In genomic region chr10:101843032-101843991, GRCh38 we compare ENCODE assay signal across 8 cellular contexts. TPM values are rescaled to one million over a fixed set of nuclear protein-coding genes. Genes with fewer than 3 reads are reported as not detected.
DNase-seq lines count a peak whose midpoint lies in the region; ATAC-seq and TF ChIP-seq lines count a peak whose summit lies in the region.

KCNIP2 (minus strand) TSS chr10:101843800; CDS start chr10:101843568, 232 bp downstream.

- peak within 1 kb of the TSS; percentile 72 for H3K4me3 Mint-ChIP-seq in activated naive CD4-positive, alpha-beta T cell treated with anti-CD3 and anti-CD28 coated beads for 36 hours

- H2AFZ ChIP-seq in OCI-LY1 (ENCODE audit: low read length) = no peak within 1 kb of the TSS

- peaks cover 25% of the 10 kb centered on the region for H3K4me1 ChIP-seq in OCI-LY1 (ENCODE audit: insufficient read depth, low read length, severe bottlenecking)

- H3K4me1 Mint-ChIP-seq in activated naive CD4-positive, alpha-beta T cell treated with anti-CD3 and anti-CD28 coated beads for 36 hours (ENCODE audit: low read depth) = peaks cover 39% of the 10 kb centered on the region

- CTCF ChIA-PET in activated naive CD4-positive, alpha-beta T cell treated with anti-CD3 and anti-CD28 coated beads for 36 hours (lab: Charles Lee) = interaction anchor here (0.5 to 5.5 kb wide), 10 partner anchors 22 to 231 kb away, joined by 3 to 97 read pairs (median 3); no protein-coding TSS in a partner anchor

- no peak for ATAC-seq in HG02642 (IDR thresholded peaks at IDR 0.05; ENCODE audit: poor library complexity, unreplicated experiment)

- no peaks in the 10 kb centered on the region for H3K9me3 Mint-ChIP-seq in activated naive CD4-positive, alpha-beta T cell treated with anti-CD3 and anti-CD28 coated beads for 36 hours

- intact Hi-C loops in activated naive CD4-positive, alpha-beta T cell treated with anti-CD3 and anti-CD28 coated beads for 36 hours (cut with micrococcal nuclease) = loop anchor here (5.0 kb wide), 1 partner anchor 289 kb away; the partner anchor contains the start of gene PPRC1
- intact Hi-C loops in head of caudate nucleus (cut with DNase I) = loop anchor here (5.0 kb wide), 1 partner anchor 44 kb away; no protein-coding TSS in a partner anchor

- H3K9me3 ChIP-seq in OCI-LY1 (ENCODE audit: low read length) = no peaks in the 10 kb centered on the region

- H3K9me2 ChIP-seq in OCI-LY1 (ENCODE audit: low read depth, low read length) = no peaks in the 10 kb centered on the region

- no peak within 1 kb of the TSS for H3K27ac Mint-ChIP-seq in activated naive CD4-positive, alpha-beta T cell treated with anti-CD3 and anti-CD28 coated beads for 36 hours

- no peaks in the 10 kb centered on the region for H4K20me1 ChIP-seq in OCI-LY1 (ENCODE audit: insufficient read depth, low read length)

- peaks cover 14% of the 10 kb centered on the region for H3K27me3 Mint-ChIP-seq in activated naive CD4-positive, alpha-beta T cell treated with anti-CD3 and anti-CD28 coated beads for 36 hours (ENCODE audit: low read depth)

- H3K36me3 ChIP-seq in OCI-LY1 (ENCODE audit: insufficient read depth, low read length) = no peaks in the 10 kb centered on the region

- H3K4me2 ChIP-seq in OCI-LY1 (ENCODE audit: low read length) = peak within 1 kb of the TSS; percentile 79

- H3K36me3 Mint-ChIP-seq in activated naive CD4-positive, alpha-beta T cell treated with anti-CD3 and anti-CD28 coated beads for 36 hours (ENCODE audit: low read depth) = peaks cover 3% of the 10 kb centered on the region

- peak; percentile 63 for TF ChIP-seq CTCF in OCI-LY1 (IDR thresholded peaks at IDR 0.05; ENCODE audit: low read length)

- no peak within 1 kb of the TSS for H3K27ac ChIP-seq in OCI-LY1 (ENCODE audit: low read depth, low read length, poor library complexity, severe bottlenecking)

- H3F3A ChIP-seq in OCI-LY1 (ENCODE audit: insufficient read depth, low read length) = no peaks in the 10 kb centered on the region

- H3K27me3 ChIP-seq in OCI-LY1 (ENCODE audit: insufficient read depth, low read length) = no peaks in the 10 kb centered on the region

- H3K79me2 ChIP-seq in OCI-LY1 (ENCODE audit: insufficient read depth, low read length) = no peaks in the 10 kb centered on the region

- peak within 1 kb of the TSS; percentile 63 for H3K4me3 ChIP-seq in OCI-LY1 (ENCODE audit: low read depth, low read length, poor library complexity, severe bottlenecking)

- peak; percentile 88 for DNase-seq in DMS 273 (lab: John Stamatoyannopoulos, UW; ENCODE audit: unreplicated experiment)
- DNase-seq in DMS 273 treated with DMSO at 0.1 percent for 48 hours (lab: John Stamatoyannopoulos, UW) = no peak
- peak; percentile 72 for DNase-seq in activated naive CD4-positive, alpha-beta T cell treated with anti-CD3 and anti-CD28 coated beads for 36 hours
- DNase-seq in head of caudate nucleus = peak; percentile 64 to 93 (median 83)
- DNase-seq in retina = peak; percentile 69
- DNase-seq in H4 (ENCODE audit: low spot score) = no peak

- peak within 1 kb of the TSS; percentile 47; the same call in 1 of the 2 replicates for H3K9ac ChIP-seq in OCI-LY1 (ENCODE audit: low read length)

RNA-seq across cellular contexts. Expression of gene KCNIP2, which starts in this region (rescaled TPM):
- under 1 TPM; 0.69 to 0.79 TPM for total RNA-seq in activated naive CD4-positive, alpha-beta T cell treated with anti-CD3 and anti-CD28 coated beads for 36 hours
- not detected in 2 replicates for total RNA-seq in H4 (2014; rRNA removed; shearing (Covaris generic))

Comparison
In these comparisons a context has a peak if more than half of its experiments do, and no peak if none do; other contexts are left out.
1. DNase-seq: peak in DMS 273 (single experiment), head of caudate nucleus (42 of 42) and retina (single experiment); none in DMS 273 treated with DMSO at 0.1 percent for 48 hours (single experiment) and H4 (single experiment).
2. Peak in DNase-seq in activated naive CD4-positive, alpha-beta T cell treated with anti-CD3 and anti-CD28 coated beads for 36 hours; RNA of the gene not detected or under 1 TPM.